Comparison of ENCODE assay signal across 8 cellular contexts in the genomic region with DNA sequence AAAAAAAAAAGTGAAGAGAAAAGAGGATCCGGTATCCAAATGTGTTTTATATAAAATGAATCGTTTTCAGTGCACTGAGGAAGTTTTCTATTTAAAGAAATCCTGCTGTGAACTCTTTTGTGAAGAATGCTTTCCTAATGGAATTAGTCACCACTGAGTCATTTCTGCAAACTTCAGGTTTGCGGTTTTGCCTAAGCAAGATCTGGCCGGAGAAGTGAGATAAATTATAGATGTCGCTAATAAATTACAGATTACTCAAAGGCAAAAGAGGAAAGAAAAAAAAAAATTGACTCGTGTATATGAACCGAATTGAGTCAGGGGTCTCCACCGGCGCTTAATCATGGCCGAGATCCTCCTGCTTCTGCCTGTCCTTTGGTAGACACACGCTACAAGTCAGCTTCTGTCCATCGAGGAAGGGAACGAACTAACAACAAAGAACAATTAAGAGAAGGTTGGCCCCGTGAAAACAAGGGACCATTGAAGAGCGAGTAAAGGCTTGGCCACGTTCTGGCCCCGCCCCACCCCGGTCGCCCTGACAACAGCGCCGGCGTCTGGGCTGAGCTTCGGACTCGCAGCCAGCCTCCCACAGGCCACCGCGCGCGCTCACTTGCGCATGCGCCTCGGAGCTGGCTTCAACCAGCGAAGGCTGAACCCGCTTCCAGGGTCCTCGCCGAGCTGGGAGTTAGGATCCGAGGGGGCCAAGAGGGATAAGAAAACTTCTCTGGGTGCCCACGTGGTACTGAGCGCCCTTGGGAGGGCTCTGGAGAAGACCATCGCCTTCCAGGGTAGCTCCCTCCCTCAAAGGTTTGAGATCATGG. TPM values are rescaled to one million over a fixed set of nuclear protein-coding genes. Genes with fewer than 3 reads are reported as not detected.
DNase-seq lines count a peak whose midpoint lies in the region; ATAC-seq and TF ChIP-seq lines count a peak whose summit lies in the region.

No MANE protein-coding gene starts in this region.

- no peaks in the 10 kb centered on the region for H3K9me3 ChIP-seq in esophagus muscularis mucosa
- H3K9me3 ChIP-seq in muscle layer of colon (ENCODE audit: low read length), result no peaks in the 10 kb centered on the region

- H3K27ac ChIP-seq in esophagus muscularis mucosa (replicated peaks in 1 of 4) (peak overlapping the region; percentile 85 to 92 (median 91)), muscle layer of colon (ENCODE audit: low read depth, low read length) (peak overlapping the region; percentile 92)

- no peaks in the 10 kb centered on the region for H3K27me3 ChIP-seq in esophagus muscularis mucosa
- no peaks in the 10 kb centered on the region for H3K27me3 ChIP-seq in muscle layer of colon (ENCODE audit: control insufficient read depth in 1 of 2, insufficient read depth in 2 of 2, low read length in 2 of 2)

- H3K36me3 Mint-ChIP-seq in activated T-cell treated with anti-CD3 and anti-CD28 coated beads, Interleukin-2, amount 50 U/mL, for 72 hours (ENCODE audit: insufficient read depth in 2 of 2), result no peaks in the 10 kb centered on the region

- H3K4me1 ChIP-seq in esophagus muscularis mucosa, result peaks cover 20 to 36% (median 29%) of the 10 kb centered on the region in 4 donors
- peaks cover 11% of the 10 kb centered on the region for H3K4me1 ChIP-seq in muscle layer of colon (ENCODE audit: insufficient read depth, low read length)

- no peak for TF ChIP-seq POLR2A in esophagus muscularis mucosa (IDR thresholded peaks at IDR 0.05; ENCODE audit: low read depth)

- H3K4me1 Mint-ChIP-seq in activated T-cell treated with anti-CD3 and anti-CD28 coated beads, Interleukin-2, amount 50 U/mL, for 72 hours (ENCODE audit: low read depth), result peaks cover 29% of the 10 kb centered on the region

- intact Hi-C loops in esophagus muscularis mucosa (cut with DNase I), result no loop called here

- H3K4me3 ChIP-seq in esophagus muscularis mucosa, result peak overlapping the region; percentile 57 to 72 (median 65)
- peak overlapping the region; percentile 40 to 99 for H3K4me3 ChIP-seq in muscle layer of colon (ENCODE audit: low read depth in 1 of 2, low read length in 2 of 2)

- DNase-seq in DMS153 treated with DMSO at 0.1 percent for 48 hours (lab: John Stamatoyannopoulos, UW; ENCODE audit: unreplicated experiment) (peak; percentile 94), KG1 (lab: John Stamatoyannopoulos, UW) (peak; percentile 95), esophagus muscularis mucosa (ENCODE audit: extremely low spot score) (peak; percentile 96)
- DNase-seq in activated T-cell treated with anti-CD3 and anti-CD28 coated beads, Interleukin-2, amount 50 U/mL, for 72 hours, result peak; percentile 95 to 97
- peak; percentile 91 to 93 for DNase-seq in stimulated activated CD8-positive, alpha-beta memory T cell treated with anti-CD3 and anti-CD28 coated beads, Interleukin-7, amount 100 ng/mL, for 1 hour (ENCODE audit: low read depth in 2 of 2)

- peak in 1 of 3 experiments; percentile 17 for TF ChIP-seq CTCF in esophagus muscularis mucosa (IDR thresholded peaks at IDR 0.05)

- no peaks in the 10 kb centered on the region for H3K9me3 Mint-ChIP-seq in activated T-cell treated with anti-CD3 and anti-CD28 coated beads, Interleukin-2, amount 50 U/mL, for 72 hours

- under 1% methylated on average over 31 of the region's 39 CpGs for WGBS in esophagus muscularis mucosa

- H3K4me3 Mint-ChIP-seq in activated T-cell treated with anti-CD3 and anti-CD28 coated beads, Interleukin-2, amount 50 U/mL, for 72 hours, result peak overlapping the region; percentile 87 to 99

- ATAC-seq in GM21717 (IDR thresholded peaks at IDR 0.05; ENCODE audit: unreplicated experiment), result peak; percentile 87
- ATAC-seq in activated T-cell treated with anti-CD3 and anti-CD28 coated beads, Interleukin-2, amount 50 U/mL, for 72 hours (replicated peaks in 1 of 2), result peak; percentile 100

- H3K27me3 Mint-ChIP-seq in activated T-cell treated with anti-CD3 and anti-CD28 coated beads, Interleukin-2, amount 50 U/mL, for 72 hours (ENCODE audit: low read depth), result no peaks in the 10 kb centered on the region

- TF ChIP-seq EP300 in esophagus muscularis mucosa (IDR thresholded peaks at IDR 0.05), result no peak

- peak overlapping the region; percentile 99 for H3K27ac Mint-ChIP-seq in activated T-cell treated with anti-CD3 and anti-CD28 coated beads, Interleukin-2, amount 50 U/mL, for 72 hours

- H3K36me3 ChIP-seq in esophagus muscularis mucosa, result peaks cover 0 to 3% (median 0%) of the 10 kb centered on the region in 4 donors
- H3K36me3 ChIP-seq in muscle layer of colon (ENCODE audit: insufficient read depth, low read length), result peaks cover 3% of the 10 kb centered on the region

- H3K9ac ChIP-seq in muscle layer of colon (ENCODE audit: low read length), result peak overlapping the region; percentile 98

TF ChIP-seq in PFSK-1, 5 proteins besides CTCF, POLR2A, EP300 and RAD21:
- TF ChIP-seq POLR2AphosphoS5 (IDR thresholded peaks at IDR 0.05; ENCODE audit: low read depth, low read length) (peak; percentile 96), TAF1 (IDR thresholded peaks at IDR 0.05; ENCODE audit: borderline replicate concordance, insufficient read depth, low read length) (peak; percentile 46; the same call in 1 of the 2 replicates), SIN3A (IDR thresholded peaks at IDR 0.05; ENCODE audit: borderline replicate concordance, insufficient read depth, low read length) (peak; percentile 47; the same call in 1 of the 2 replicates), FOXP2 (optimal IDR thresholded peaks at IDR 0.05; ENCODE audit: borderline replicate concordance, extremely low read depth, extremely low read length, insufficient read depth) (peak; percentile 75)
- TF ChIP-seq, protein P1, sequence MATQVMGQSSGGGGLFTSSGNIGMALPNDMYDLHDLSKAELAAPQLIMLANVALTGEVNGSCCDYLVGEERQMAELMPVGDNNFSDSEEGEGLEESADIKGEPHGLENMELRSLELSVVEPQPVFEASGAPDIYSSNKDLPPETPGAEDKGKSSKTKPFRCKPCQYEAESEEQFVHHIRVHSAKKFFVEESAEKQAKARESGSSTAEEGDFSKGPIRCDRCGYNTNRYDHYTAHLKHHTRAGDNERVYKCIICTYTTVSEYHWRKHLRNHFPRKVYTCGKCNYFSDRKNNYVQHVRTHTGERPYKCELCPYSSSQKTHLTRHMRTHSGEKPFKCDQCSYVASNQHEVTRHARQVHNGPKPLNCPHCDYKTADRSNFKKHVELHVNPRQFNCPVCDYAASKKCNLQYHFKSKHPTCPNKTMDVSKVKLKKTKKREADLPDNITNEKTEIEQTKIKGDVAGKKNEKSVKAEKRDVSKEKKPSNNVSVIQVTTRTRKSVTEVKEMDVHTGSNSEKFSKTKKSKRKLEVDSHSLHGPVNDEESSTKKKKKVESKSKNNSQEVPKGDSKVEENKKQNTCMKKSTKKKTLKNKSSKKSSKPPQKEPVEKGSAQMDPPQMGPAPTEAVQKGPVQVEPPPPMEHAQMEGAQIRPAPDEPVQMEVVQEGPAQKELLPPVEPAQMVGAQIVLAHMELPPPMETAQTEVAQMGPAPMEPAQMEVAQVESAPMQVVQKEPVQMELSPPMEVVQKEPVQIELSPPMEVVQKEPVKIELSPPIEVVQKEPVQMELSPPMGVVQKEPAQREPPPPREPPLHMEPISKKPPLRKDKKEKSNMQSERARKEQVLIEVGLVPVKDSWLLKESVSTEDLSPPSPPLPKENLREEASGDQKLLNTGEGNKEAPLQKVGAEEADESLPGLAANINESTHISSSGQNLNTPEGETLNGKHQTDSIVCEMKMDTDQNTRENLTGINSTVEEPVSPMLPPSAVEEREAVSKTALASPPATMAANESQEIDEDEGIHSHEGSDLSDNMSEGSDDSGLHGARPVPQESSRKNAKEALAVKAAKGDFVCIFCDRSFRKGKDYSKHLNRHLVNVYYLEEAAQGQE (IDR thresholded peaks at IDR 0.05; ENCODE audit: insufficient read depth in 1 of 2, low read depth in 2 of 2, low read length in 2 of 2), result no peak

RNA-seq across cellular contexts. Expression of gene MRI1, which starts 33.0 kb away (rescaled TPM):
- 64.5 TPM for polyA plus RNA-seq in PFSK-1 (2012; ENCODE audit: insufficient read length, low read depth)
- 10 to 100 TPM; 37.6 to 42.2 TPM for total RNA-seq in activated T-cell treated with anti-CD3 and anti-CD28 coated beads, Interleukin-2, amount 50 U/mL, for 72 hours
- total RNA-seq in esophagus muscularis mucosa, result 10 to 100 TPM; 28.2 to 60.2 (median 38.5) TPM

RNA-seq across cellular contexts. Expression of gene C19orf53, which starts 42.9 kb away (rescaled TPM):
- polyA plus RNA-seq in PFSK-1 (2012; ENCODE audit: insufficient read length, low read depth), result 320 TPM
- total RNA-seq in activated T-cell treated with anti-CD3 and anti-CD28 coated beads, Interleukin-2, amount 50 U/mL, for 72 hours, result 10 to 100 TPM; 76.5 to 88.1 TPM
- total RNA-seq in esophagus muscularis mucosa, result 100 to 1,000 TPM in 2 of 4 donors, 10 to 100 TPM in 2; 87.4 to 168 (median 104) TPM

Comparison
In these comparisons a context has a peak if more than half of its experiments do, and no peak if none do; other contexts are left out.
1. Peak in every context shown above with its lines: DNase-seq, ATAC-seq, H3K4me3 ChIP-seq and H3K27ac ChIP-seq.